Comparison of ENCODE assay signal across 9 cellular contexts in the genomic region with DNA sequence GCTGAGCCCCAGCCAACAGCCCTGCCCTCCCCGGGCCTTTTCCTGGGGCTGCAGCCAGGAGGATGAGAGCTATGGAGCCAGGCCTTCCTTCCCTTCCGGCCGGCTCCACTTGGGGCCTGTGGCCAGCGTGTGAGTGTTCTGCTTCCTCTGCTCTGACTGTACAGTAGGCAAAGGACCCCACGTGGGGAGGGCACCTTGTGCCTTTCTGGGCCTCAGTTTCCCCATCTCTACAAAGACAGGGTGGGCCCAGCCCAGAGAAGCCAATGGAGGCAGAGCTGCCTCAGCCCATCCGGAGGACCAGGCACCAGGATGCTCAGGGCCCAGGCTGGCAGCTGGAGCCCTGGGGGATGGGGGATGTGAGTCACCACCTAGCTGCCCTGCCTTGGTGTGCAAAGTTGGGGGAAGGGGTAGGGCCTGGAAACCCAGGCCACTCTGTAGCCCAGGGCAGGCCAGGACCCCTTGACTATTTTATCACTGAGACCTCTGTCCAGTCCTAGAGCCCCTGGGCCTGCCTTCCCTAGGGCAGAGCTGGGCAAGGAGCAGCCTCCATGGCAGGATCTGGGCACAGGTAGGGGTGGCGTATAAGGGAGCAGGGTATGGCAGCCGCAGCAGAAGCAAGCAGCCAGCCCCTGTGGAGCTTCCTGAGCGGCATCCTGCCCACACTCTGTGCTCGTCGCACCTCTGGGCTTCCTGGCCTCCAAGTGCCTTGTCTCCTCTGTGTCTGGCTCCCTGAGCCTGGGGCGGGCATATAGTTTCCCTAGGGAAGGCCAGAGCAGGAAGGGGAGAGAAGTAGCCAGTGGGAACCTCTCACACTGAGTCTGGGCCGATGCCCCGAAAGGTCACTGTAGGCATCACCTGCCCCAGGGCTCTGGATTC. TPM values are rescaled to one million over a fixed set of nuclear protein-coding genes. Genes with fewer than 3 reads are reported as not detected.
A peak's percentile ranks its signal among the peaks of the same experiment; 100 is the strongest.
DNase-seq lines count a peak whose midpoint lies in the region; ATAC-seq and TF ChIP-seq lines count a peak whose summit lies in the region.
"Had no signal": no experiment of that assay in that cellular context is flagged by ENCODE, and none has a peak within 500 bp of the region (broad histone marks: within the 10 kb centered on the region; RNA-seq: fewer than 3 reads in every experiment).

No MANE protein-coding gene starts in this region.

- H3K27me3 Mint-ChIP-seq in activated CD4-positive, alpha-beta memory T cell treated with anti-CD3 and anti-CD28 coated beads for 36 hours, result no peaks in the 10 kb centered on the region

- peaks cover 70% of the 10 kb centered on the region for H3K4me1 Mint-ChIP-seq in activated CD4-positive, alpha-beta memory T cell treated with anti-CD3 and anti-CD28 coated beads for 36 hours (ENCODE audit: low read depth)

- POLR2A ChIA-PET in activated CD4-positive, alpha-beta memory T cell treated with anti-CD3 and anti-CD28 coated beads for 36 hours (lab: Charles Lee), result interaction anchor here (1.3 to 5.0 kb wide), 6 partner anchors 9 to 26 kb away, joined by 4 to 34 read pairs (median 20); no protein-coding TSS in a partner anchor

- no peaks in the 10 kb centered on the region for H3K9me3 ChIP-seq in esophagus squamous epithelium
- H3K9me3 ChIP-seq: pancreas had no signal

- no peaks in the 10 kb centered on the region for H3K27me3 ChIP-seq in esophagus squamous epithelium
- H3K27me3 ChIP-seq: pancreas had no signal

- peaks cover 49% of the 10 kb centered on the region for H3K36me3 Mint-ChIP-seq in activated CD4-positive, alpha-beta memory T cell treated with anti-CD3 and anti-CD28 coated beads for 36 hours

- H3K4me3 ChIP-seq in esophagus squamous epithelium, result peak overlapping the region in 3 of 4 donors; percentile 26 to 60 (median 40)

- CTCF ChIA-PET in activated CD4-positive, alpha-beta memory T cell treated with anti-CD3 and anti-CD28 coated beads for 36 hours (lab: Charles Lee), result interaction anchor here (1.2 to 3.2 kb wide), 6 partner anchors 9 to 27 kb away, joined by 4 to 21 read pairs (median 9); no protein-coding TSS in a partner anchor

- no peak for TF ChIP-seq CTCF in esophagus squamous epithelium (IDR thresholded peaks at IDR 0.05)

- H3K9me3 Mint-ChIP-seq in activated CD4-positive, alpha-beta memory T cell treated with anti-CD3 and anti-CD28 coated beads for 36 hours, result no peaks in the 10 kb centered on the region

- no peak for TF ChIP-seq POLR2A in esophagus squamous epithelium (IDR thresholded peaks at IDR 0.05)

- intact Hi-C loops in activated CD4-positive, alpha-beta memory T cell treated with anti-CD3 and anti-CD28 coated beads for 36 hours (cut with micrococcal nuclease), result loop anchor here (1.0 to 5.0 kb wide), 5 partner anchors 8 to 1544 kb away; partner anchors contain the start of genes HMG20A, PEAK1 and SIN3A
- intact Hi-C loops in esophagus squamous epithelium (cut with DNase I), result no loop called here

- no peak for ATAC-seq in GM21576 (IDR thresholded peaks at IDR 0.05; ENCODE audit: unreplicated experiment)

- H3K36me3 ChIP-seq in esophagus squamous epithelium, result no peaks in the 10 kb centered on the region
- H3K36me3 ChIP-seq: pancreas had no signal

- peak overlapping the region in 3 of 4 donors; percentile 32 to 77 (median 63) for H3K27ac ChIP-seq in esophagus squamous epithelium
- H3K27ac ChIP-seq: pancreas had no signal

- peak overlapping the region; percentile 99 for H3K27ac Mint-ChIP-seq in activated CD4-positive, alpha-beta memory T cell treated with anti-CD3 and anti-CD28 coated beads for 36 hours

- peaks cover 0 to 54% (median 30%) of the 10 kb centered on the region in 3 donors for H3K4me1 ChIP-seq in esophagus squamous epithelium

- WGBS in esophagus squamous epithelium, 2 donors, result 71% methylated on average over 4 to 5 of the region's 14 CpGs

- H3K4me3 Mint-ChIP-seq in activated CD4-positive, alpha-beta memory T cell treated with anti-CD3 and anti-CD28 coated beads for 36 hours, result peak overlapping the region; percentile 92

- DNase-seq in GM03348 (ENCODE audit: low spot score), result peak; percentile 85
- DNase-seq in activated CD4-positive, alpha-beta memory T cell treated with anti-CD3 and anti-CD28 coated beads for 36 hours, result peak; percentile 86
- no peak for DNase-seq in esophagus squamous epithelium (lab: John Stamatoyannopoulos, UW)
- DNase-seq in stimulated activated CD4-positive, alpha-beta T cell treated with anti-CD3 and anti-CD28 coated beads, Interleukin-15, amount 100 ng/mL, for 24 hours, result peak; percentile 78
- DNase-seq in COR-L47 (lab: John Stamatoyannopoulos, UW), result no peak
- no peak for DNase-seq in DMS79 (lab: John Stamatoyannopoulos, UW)
- DNase-seq in NCI-H2081 (lab: John Stamatoyannopoulos, UW), result no peak

RNA-seq across cellular contexts. Expression of gene PSTPIP1, which starts 1.8 kb away (rescaled TPM):
- 100 to 1,000 TPM; 155 to 164 TPM for total RNA-seq in activated CD4-positive, alpha-beta memory T cell treated with anti-CD3 and anti-CD28 coated beads for 36 hours
- total RNA-seq in esophagus squamous epithelium, result 1 to 10 TPM in 3 of 4 donors, under 1 TPM in 1; 0.57 to 9.9 (median 5.3) TPM

Comparison
In these comparisons a context has a peak if more than half of its experiments do, and no peak if none do; other contexts are left out.
1. DNase-seq: peak in GM03348 (single experiment), activated CD4-positive, alpha-beta memory T cell treated with anti-CD3 and anti-CD28 coated beads for 36 hours (single experiment) and stimulated activated CD4-positive, alpha-beta T cell treated with anti-CD3 and anti-CD28 coated beads, Interleukin-15, amount 100 ng/mL, for 24 hours (single experiment); none in esophagus squamous epithelium (single experiment), COR-L47 (single experiment), DMS79 (single experiment) and NCI-H2081 (0 of 2).
2. RNA of gene PSTPIP1, which starts 1.8 kb away (total RNA-seq): 155 to 164 TPM in activated CD4-positive, alpha-beta memory T cell treated with anti-CD3 and anti-CD28 coated beads for 36 hours; 0.57 to 9.9 TPM in esophagus squamous epithelium; every median in the first group is over 10 times any median in the second.